Comparison of ENCODE assay signal across 1 cellular context in genomic region chrX:110003167-110004156, GRCh38.
A peak's percentile ranks its signal among the peaks of the same experiment; 100 is the strongest.
TF ChIP-seq lines count a peak whose summit lies in the region.

No MANE protein-coding gene starts in this region.

TF ChIP-seq in K562, 482 proteins besides CTCF, POLR2A, EP300 and RAD21 (continued from another document and continues in another):
- TF ChIP-seq, protein P1, sequence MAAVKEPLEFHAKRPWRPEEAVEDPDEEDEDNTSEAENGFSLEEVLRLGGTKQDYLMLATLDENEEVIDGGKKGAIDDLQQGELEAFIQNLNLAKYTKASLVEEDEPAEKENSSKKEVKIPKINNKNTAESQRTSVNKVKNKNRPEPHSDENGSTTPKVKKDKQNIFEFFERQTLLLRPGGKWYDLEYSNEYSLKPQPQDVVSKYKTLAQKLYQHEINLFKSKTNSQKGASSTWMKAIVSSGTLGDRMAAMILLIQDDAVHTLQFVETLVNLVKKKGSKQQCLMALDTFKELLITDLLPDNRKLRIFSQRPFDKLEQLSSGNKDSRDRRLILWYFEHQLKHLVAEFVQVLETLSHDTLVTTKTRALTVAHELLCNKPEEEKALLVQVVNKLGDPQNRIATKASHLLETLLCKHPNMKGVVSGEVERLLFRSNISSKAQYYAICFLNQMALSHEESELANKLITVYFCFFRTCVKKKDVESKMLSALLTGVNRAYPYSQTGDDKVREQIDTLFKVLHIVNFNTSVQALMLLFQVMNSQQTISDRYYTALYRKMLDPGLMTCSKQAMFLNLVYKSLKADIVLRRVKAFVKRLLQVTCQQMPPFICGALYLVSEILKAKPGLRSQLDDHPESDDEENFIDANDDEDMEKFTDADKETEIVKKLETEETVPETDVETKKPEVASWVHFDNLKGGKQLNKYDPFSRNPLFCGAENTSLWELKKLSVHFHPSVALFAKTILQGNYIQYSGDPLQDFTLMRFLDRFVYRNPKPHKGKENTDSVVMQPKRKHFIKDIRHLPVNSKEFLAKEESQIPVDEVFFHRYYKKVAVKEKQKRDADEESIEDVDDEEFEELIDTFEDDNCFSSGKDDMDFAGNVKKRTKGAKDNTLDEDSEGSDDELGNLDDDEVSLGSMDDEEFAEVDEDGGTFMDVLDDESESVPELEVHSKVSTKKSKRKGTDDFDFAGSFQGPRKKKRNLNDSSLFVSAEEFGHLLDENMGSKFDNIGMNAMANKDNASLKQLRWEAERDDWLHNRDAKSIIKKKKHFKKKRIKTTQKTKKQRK (IDR thresholded peaks at IDR 0.05; ENCODE audit: borderline replicate concordance, low read depth, low read length): no peak
- TF ChIP-seq ZNF3 (CRISPR knock-in tag; IDR thresholded peaks at IDR 0.05) (no peak), ARID2 (IDR thresholded peaks at IDR 0.05) (no peak), ETV1 (tag; conservative IDR thresholded peaks at IDR 0.05; ENCODE audit: low read depth) (no peak), MAFG (tag; conservative IDR thresholded peaks at IDR 0.05) (no peak), ZSCAN32 (CRISPR knock-in tag; IDR thresholded peaks at IDR 0.05) (no peak), ETV5 (CRISPR knock-in tag; IDR thresholded peaks at IDR 0.05; ENCODE audit: low read depth) (no peak), MGA (IDR thresholded peaks at IDR 0.05) (peak; percentile 42; the same call in 1 of the 2 replicates), HMG20A (CRISPR knock-in tag; conservative IDR thresholded peaks at IDR 0.05) (no peak), ZNF830 (CRISPR knock-in tag; IDR thresholded peaks at IDR 0.05) (no peak), BACH1 (tag; IDR thresholded peaks at IDR 0.05) (no peak), ZNF143 (CRISPR knock-in tag; IDR thresholded peaks at IDR 0.05) (no peak), SOX6 (IDR thresholded peaks at IDR 0.05) (no peak), ZNF785 (CRISPR knock-in tag; IDR thresholded peaks at IDR 0.05) (no peak), TCF7 (IDR thresholded peaks at IDR 0.05; ENCODE audit: borderline replicate concordance) (no peak), FOXK1 (CRISPR knock-in tag; IDR thresholded peaks at IDR 0.05; ENCODE audit: borderline replicate concordance) (0 out of 2 replicates have a peak, but pooled peaks have one; percentile 20), ZNF23 (CRISPR knock-in tag; IDR thresholded peaks at IDR 0.05) (no peak), NFRKB (IDR thresholded peaks at IDR 0.05; ENCODE audit: low read depth) (no peak), MYNN (IDR thresholded peaks at IDR 0.05) (no peak), MYNN (CRISPR knock-in tag; IDR thresholded peaks at IDR 0.05) (no peak), DMBX1 (CRISPR knock-in tag; IDR thresholded peaks at IDR 0.05; ENCODE audit: borderline replicate concordance) (no peak), PHTF2 (CRISPR knock-in tag; IDR thresholded peaks at IDR 0.05) (no peak), CBX8 (IDR thresholded peaks at IDR 0.05; ENCODE audit: borderline replicate concordance, extremely low read depth, low read depth, low read length, poor library complexity, severe bottlenecking) (no peak), SMARCE1 (IDR thresholded peaks at IDR 0.05) (peak; percentile 49), ZNF445 (CRISPR knock-in tag; IDR thresholded peaks at IDR 0.05; ENCODE audit: low read depth) (no peak), CBX2 (IDR thresholded peaks at IDR 0.05; ENCODE audit: insufficient read depth, low read length, poor library complexity, severe bottlenecking) (no peak), ARID1B (IDR thresholded peaks at IDR 0.05) (no peak), RB1 (IDR thresholded peaks at IDR 0.05; ENCODE audit: low read depth) (no peak), KHSRP (IDR thresholded peaks at IDR 0.05) (no peak), SMARCB1 (IDR thresholded peaks at IDR 0.05; ENCODE audit: insufficient read length, low read depth) (no peak), IRF2 (CRISPR knock-in tag; IDR thresholded peaks at IDR 0.05) (no peak), BMI1 (IDR thresholded peaks at IDR 0.05; ENCODE audit: low read length) (no peak), POLR2AphosphoS2 (IDR thresholded peaks at IDR 0.05; ENCODE audit: low read length) (no peak), HSF4 (CRISPR knock-in tag; IDR thresholded peaks at IDR 0.05; ENCODE audit: borderline replicate concordance) (no peak), FUS (optimal IDR thresholded peaks at IDR 0.05; ENCODE audit: low read depth, low read length) (no peak), PHF21A (IDR thresholded peaks at IDR 0.05; ENCODE audit: borderline replicate concordance, low read depth) (no peak), FOXK2 (conservative IDR thresholded peaks at IDR 0.05 in 1 of 2, IDR thresholded peaks at IDR 0.05 in 1 of 2; ENCODE audit: low read depth in 2 of 2) (no peak), SIRT6 (IDR thresholded peaks at IDR 0.05; ENCODE audit: low read depth, low read length) (no peak)
- TF ChIP-seq, protein P2, sequence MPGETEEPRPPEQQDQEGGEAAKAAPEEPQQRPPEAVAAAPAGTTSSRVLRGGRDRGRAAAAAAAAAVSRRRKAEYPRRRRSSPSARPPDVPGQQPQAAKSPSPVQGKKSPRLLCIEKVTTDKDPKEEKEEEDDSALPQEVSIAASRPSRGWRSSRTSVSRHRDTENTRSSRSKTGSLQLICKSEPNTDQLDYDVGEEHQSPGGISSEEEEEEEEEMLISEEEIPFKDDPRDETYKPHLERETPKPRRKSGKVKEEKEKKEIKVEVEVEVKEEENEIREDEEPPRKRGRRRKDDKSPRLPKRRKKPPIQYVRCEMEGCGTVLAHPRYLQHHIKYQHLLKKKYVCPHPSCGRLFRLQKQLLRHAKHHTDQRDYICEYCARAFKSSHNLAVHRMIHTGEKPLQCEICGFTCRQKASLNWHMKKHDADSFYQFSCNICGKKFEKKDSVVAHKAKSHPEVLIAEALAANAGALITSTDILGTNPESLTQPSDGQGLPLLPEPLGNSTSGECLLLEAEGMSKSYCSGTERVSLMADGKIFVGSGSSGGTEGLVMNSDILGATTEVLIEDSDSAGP (CRISPR knock-in tag; IDR thresholded peaks at IDR 0.05): no peak
- TF ChIP-seq, protein P3, sequence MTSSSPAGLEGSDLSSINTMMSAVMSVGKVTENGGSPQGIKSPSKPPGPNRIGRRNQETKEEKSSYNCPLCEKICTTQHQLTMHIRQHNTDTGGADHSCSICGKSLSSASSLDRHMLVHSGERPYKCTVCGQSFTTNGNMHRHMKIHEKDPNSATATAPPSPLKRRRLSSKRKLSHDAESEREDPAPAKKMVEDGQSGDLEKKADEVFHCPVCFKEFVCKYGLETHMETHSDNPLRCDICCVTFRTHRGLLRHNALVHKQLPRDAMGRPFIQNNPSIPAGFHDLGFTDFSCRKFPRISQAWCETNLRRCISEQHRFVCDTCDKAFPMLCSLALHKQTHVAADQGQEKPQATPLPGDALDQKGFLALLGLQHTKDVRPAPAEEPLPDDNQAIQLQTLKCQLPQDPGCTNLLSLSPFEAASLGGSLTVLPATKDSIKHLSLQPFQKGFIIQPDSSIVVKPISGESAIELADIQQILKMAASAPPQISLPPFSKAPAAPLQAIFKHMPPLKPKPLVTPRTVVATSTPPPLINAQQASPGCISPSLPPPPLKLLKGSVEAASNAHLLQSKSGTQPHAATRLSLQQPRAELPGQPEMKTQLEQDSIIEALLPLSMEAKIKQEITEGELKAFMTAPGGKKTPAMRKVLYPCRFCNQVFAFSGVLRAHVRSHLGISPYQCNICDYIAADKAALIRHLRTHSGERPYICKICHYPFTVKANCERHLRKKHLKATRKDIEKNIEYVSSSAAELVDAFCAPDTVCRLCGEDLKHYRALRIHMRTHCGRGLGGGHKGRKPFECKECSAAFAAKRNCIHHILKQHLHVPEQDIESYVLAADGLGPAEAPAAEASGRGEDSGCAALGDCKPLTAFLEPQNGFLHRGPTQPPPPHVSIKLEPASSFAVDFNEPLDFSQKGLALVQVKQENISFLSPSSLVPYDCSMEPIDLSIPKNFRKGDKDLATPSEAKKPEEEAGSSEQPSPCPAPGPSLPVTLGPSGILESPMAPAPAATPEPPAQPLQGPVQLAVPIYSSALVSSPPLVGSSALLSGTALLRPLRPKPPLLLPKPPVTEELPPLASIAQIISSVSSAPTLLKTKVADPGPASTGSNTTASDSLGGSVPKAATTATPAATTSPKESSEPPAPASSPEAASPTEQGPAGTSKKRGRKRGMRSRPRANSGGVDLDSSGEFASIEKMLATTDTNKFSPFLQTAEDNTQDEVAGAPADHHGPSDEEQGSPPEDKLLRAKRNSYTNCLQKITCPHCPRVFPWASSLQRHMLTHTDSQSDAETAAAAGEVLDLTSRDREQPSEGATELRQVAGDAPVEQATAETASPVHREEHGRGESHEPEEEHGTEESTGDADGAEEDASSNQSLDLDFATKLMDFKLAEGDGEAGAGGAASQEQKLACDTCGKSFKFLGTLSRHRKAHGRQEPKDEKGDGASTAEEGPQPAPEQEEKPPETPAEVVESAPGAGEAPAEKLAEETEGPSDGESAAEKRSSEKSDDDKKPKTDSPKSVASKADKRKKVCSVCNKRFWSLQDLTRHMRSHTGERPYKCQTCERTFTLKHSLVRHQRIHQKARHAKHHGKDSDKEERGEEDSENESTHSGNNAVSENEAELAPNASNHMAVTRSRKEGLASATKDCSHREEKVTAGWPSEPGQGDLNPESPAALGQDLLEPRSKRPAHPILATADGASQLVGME (CRISPR knock-in tag; IDR thresholded peaks at IDR 0.05): no peak
- TF ChIP-seq, protein P4, sequence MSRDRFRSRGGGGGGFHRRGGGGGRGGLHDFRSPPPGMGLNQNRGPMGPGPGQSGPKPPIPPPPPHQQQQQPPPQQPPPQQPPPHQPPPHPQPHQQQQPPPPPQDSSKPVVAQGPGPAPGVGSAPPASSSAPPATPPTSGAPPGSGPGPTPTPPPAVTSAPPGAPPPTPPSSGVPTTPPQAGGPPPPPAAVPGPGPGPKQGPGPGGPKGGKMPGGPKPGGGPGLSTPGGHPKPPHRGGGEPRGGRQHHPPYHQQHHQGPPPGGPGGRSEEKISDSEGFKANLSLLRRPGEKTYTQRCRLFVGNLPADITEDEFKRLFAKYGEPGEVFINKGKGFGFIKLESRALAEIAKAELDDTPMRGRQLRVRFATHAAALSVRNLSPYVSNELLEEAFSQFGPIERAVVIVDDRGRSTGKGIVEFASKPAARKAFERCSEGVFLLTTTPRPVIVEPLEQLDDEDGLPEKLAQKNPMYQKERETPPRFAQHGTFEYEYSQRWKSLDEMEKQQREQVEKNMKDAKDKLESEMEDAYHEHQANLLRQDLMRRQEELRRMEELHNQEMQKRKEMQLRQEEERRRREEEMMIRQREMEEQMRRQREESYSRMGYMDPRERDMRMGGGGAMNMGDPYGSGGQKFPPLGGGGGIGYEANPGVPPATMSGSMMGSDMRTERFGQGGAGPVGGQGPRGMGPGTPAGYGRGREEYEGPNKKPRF (IDR thresholded peaks at IDR 0.05; ENCODE audit: low read depth, low read length): no peak
